In genomic region chr22:23517804-23518380, GRCh38 we compare ENCODE assay signal across 19 cellular contexts.
DNase-seq lines count a peak whose midpoint lies in the region; ATAC-seq and TF ChIP-seq lines count a peak whose summit lies in the region.
"Had no signal": no experiment of that assay in that cellular context is flagged by ENCODE, and none has a peak within 500 bp of the region (broad histone marks: within the 10 kb centered on the region; RNA-seq: fewer than 3 reads in every experiment).

No MANE protein-coding gene starts in this region.

- no peak overlapping the region for H4K91ac ChIP-seq in neuronal stem cell (ENCODE audit: low read depth, low read length, poor library complexity)

- H4K8ac ChIP-seq in neuronal stem cell (ENCODE audit: low read depth, low read length), result no peak overlapping the region

- POLR2A ChIA-PET in CD8-positive, alpha-beta T cell (lab: Charles Lee), result no interaction called here

- DNase-seq in CD8-positive, alpha-beta T cell, result no peak
- DNase-seq in hepatocyte (ENCODE audit: low spot score) (no peak), neuronal stem cell (ENCODE audit: low spot score) (no peak), SKM-1 treated with dmso at 0.1 percent for 144 hours (lab: John Stamatoyannopoulos, UW; ENCODE audit: unreplicated experiment) (no peak), HuH-7.5 (ENCODE audit: low spot score) (no peak)
- DNase-seq: C1 segment of cervical spinal cord, DMS79, HFFc6, IMR-90, Kasumi-1, MG63, NCI-H1048, NCI-H2081 treated with DMSO at 0.1 percent for 48 hours, NCI-H774, SHP77 had no signal

- H3K9me2 ChIP-seq in OCI-LY1 (ENCODE audit: low read depth, low read length), result no peaks in the 10 kb centered on the region
- H3K9me2 ChIP-seq in hepatocyte (replicated peaks; ENCODE audit: insufficient read depth), result no peaks in the 10 kb centered on the region

- no peak for TF ChIP-seq CTCF in CD8-positive, alpha-beta T cell (IDR thresholded peaks at IDR 0.05)
- TF ChIP-seq CTCF in OCI-LY1 (IDR thresholded peaks at IDR 0.05; ENCODE audit: low read length) (no peak), hepatocyte (IDR thresholded peaks at IDR 0.05; ENCODE audit: poor library complexity) (no peak)

- 98% methylated on average over 4 of the region's 4 CpGs for WGBS in hepatocyte (ENCODE audit: low lambda C conversion rate, missing lambda C conversion rate)
- no CpG with 5 or more reads among the region's 4 CpGs for WGBS in neuronal stem cell (ENCODE audit: extremely low coverage in 2 of 2, insufficient read length in 2 of 2, insufficient replicate concordance in 1 of 2), 2 donors

- peaks cover 4% of the 10 kb centered on the region for H3K27me3 ChIP-seq in CD8-positive, alpha-beta T cell (ENCODE audit: insufficient read depth, low read length)
- 0 out of 2 replicates have a peak, but pooled peaks cover 3% of the 10 kb centered on the region for H3K27me3 ChIP-seq in OCI-LY1 (ENCODE audit: insufficient read depth, low read length)
- H3K27me3 ChIP-seq in hepatocyte, result no peaks in the 10 kb centered on the region
- no peaks in the 10 kb centered on the region for H3K27me3 ChIP-seq in neuronal stem cell (ENCODE audit: control insufficient read depth in 3 of 3, insufficient read depth in 3 of 3, low read depth in 1 of 3, low read length in 3 of 3)
- H3K27me3 ChIP-seq: MG63 had no signal

- H3K36me3 ChIP-seq in CD8-positive, alpha-beta T cell (ENCODE audit: insufficient read depth, low read length), result no peaks in the 10 kb centered on the region
- H3K36me3 ChIP-seq in OCI-LY1 (ENCODE audit: insufficient read depth, low read length) (no peaks in the 10 kb centered on the region), hepatocyte (replicated peaks; ENCODE audit: insufficient read depth, low read depth) (no peaks in the 10 kb centered on the region), neuronal stem cell (replicated peaks in 1 of 2; ENCODE audit: control insufficient read depth in 2 of 2, insufficient read depth in 2 of 2, low read length in 2 of 2) (no peaks in the 10 kb centered on the region)
- H3K36me3 ChIP-seq: MG63 had no signal

- H2BK120ac ChIP-seq in neuronal stem cell (ENCODE audit: low read depth, low read length), result no peak overlapping the region

- peaks cover 1% of the 10 kb centered on the region for H3K79me1 ChIP-seq in neuronal stem cell (ENCODE audit: low read depth, low read length)

- H3K18ac ChIP-seq in neuronal stem cell (ENCODE audit: low read length), result peak overlapping the region; percentile 94

- H3K36me3 Mint-ChIP-seq in CD8-positive, alpha-beta T cell, result no peaks in the 10 kb centered on the region

- no peak overlapping the region for H3K14ac ChIP-seq in neuronal stem cell (ENCODE audit: low read length)

- H3K79me2 ChIP-seq in OCI-LY1 (ENCODE audit: insufficient read depth, low read length) (no peaks in the 10 kb centered on the region), hepatocyte (no peaks in the 10 kb centered on the region)

- H3K4me3 ChIP-seq in CD8-positive, alpha-beta T cell (ENCODE audit: low read depth, low read length), result no peak overlapping the region
- no peak overlapping the region for H3K4me3 ChIP-seq in OCI-LY1 (ENCODE audit: low read depth, low read length, poor library complexity, severe bottlenecking)
- no peak overlapping the region for H3K4me3 ChIP-seq in hepatocyte
- H3K4me3 ChIP-seq in neuronal stem cell (ENCODE audit: low read length in 2 of 2), result no peak overlapping the region
- H3K4me3 ChIP-seq: MG63 had no signal

- H2BK12ac ChIP-seq in neuronal stem cell (ENCODE audit: low read length), result no peak overlapping the region

- no peak overlapping the region for H3K27ac Mint-ChIP-seq in CD8-positive, alpha-beta T cell
- H3K27ac Mint-ChIP-seq: HFFc6 had no signal

- H3K27ac ChIP-seq in CD8-positive, alpha-beta T cell (ENCODE audit: low read depth, low read length), result no peak overlapping the region
- H3K27ac ChIP-seq in OCI-LY1 (ENCODE audit: low read depth, low read length, poor library complexity, severe bottlenecking) (peak overlapping the region; percentile 75), hepatocyte (peak overlapping the region; percentile 99), neuronal stem cell (replicated peaks; ENCODE audit: low read length) (peak overlapping the region; percentile 21)

- H3K4me1 Mint-ChIP-seq in CD8-positive, alpha-beta T cell (ENCODE audit: low read depth), result peaks cover 6% of the 10 kb centered on the region

- no peaks in the 10 kb centered on the region for H3F3A ChIP-seq in OCI-LY1 (ENCODE audit: insufficient read depth, low read length)

- no peaks in the 10 kb centered on the region for H3K9me3 ChIP-seq in CD8-positive, alpha-beta T cell (ENCODE audit: low read length)
- H3K9me3 ChIP-seq in OCI-LY1 (ENCODE audit: low read length), result no peaks in the 10 kb centered on the region
- H3K9me3 ChIP-seq in hepatocyte (ENCODE audit: low read depth), result no peaks in the 10 kb centered on the region
- no peaks in the 10 kb centered on the region for H3K9me3 ChIP-seq in neuronal stem cell (replicated peaks in 1 of 2; ENCODE audit: control insufficient read depth in 2 of 2, insufficient read depth in 1 of 2, low read depth in 1 of 2, low read length in 2 of 2)
- H3K9me3 ChIP-seq: MG63 had no signal

- H4K20me1 ChIP-seq in OCI-LY1 (ENCODE audit: insufficient read depth, low read length), result no peaks in the 10 kb centered on the region
- no peaks in the 10 kb centered on the region for H4K20me1 ChIP-seq in hepatocyte (ENCODE audit: insufficient read depth, poor library complexity, severe bottlenecking)

- peak overlapping the region; percentile 63 for H2BK5ac ChIP-seq in neuronal stem cell (ENCODE audit: low read length)

- H3K27me3 Mint-ChIP-seq in CD8-positive, alpha-beta T cell (ENCODE audit: low read depth), result peaks cover 21% of the 10 kb centered on the region

- no peak overlapping the region for H3K4ac ChIP-seq in neuronal stem cell (ENCODE audit: low read length)

- CTCF ChIA-PET in CD8-positive, alpha-beta T cell (lab: Charles Lee), result no interaction called here

- H2AK5ac ChIP-seq in neuronal stem cell (ENCODE audit: low read depth, low read length), result peak overlapping the region; percentile 49

- H3K4me2 ChIP-seq in OCI-LY1 (ENCODE audit: low read length) (no peak overlapping the region), hepatocyte (no peak overlapping the region), neuronal stem cell (ENCODE audit: insufficient read depth, low read length, poor library complexity, severe bottlenecking) (no peak overlapping the region)

- ATAC-seq in CD8-positive, alpha-beta T cell, result no peak
- ATAC-seq in activated CD4-positive, CD25-positive, alpha-beta regulatory T cell treated with anti-CD3 and anti-CD28 coated beads, Interleukin-2, amount 50 U/mL, for 24 hours, result no peak
- ATAC-seq in GM18517 (IDR thresholded peaks at IDR 0.05; ENCODE audit: unreplicated experiment), result no peak
- ATAC-seq: SK-N-SH treated with all-trans-retinoic acid at 6 μM for 48 hours had no signal

- H3K9ac ChIP-seq in OCI-LY1 (ENCODE audit: low read length), result no peak overlapping the region
- H3K9ac ChIP-seq in neuronal stem cell (ENCODE audit: low read depth, low read length, poor library complexity), result no peak overlapping the region

- H2BK15ac ChIP-seq in neuronal stem cell (ENCODE audit: low read length), result peak overlapping the region; percentile 77

- H3K9me3 Mint-ChIP-seq in CD8-positive, alpha-beta T cell, result no peaks in the 10 kb centered on the region
- H3K9me3 Mint-ChIP-seq: HFFc6 had no signal

- peak overlapping the region; percentile 18 for H3K4me3 Mint-ChIP-seq in CD8-positive, alpha-beta T cell
- H3K4me3 Mint-ChIP-seq: HFFc6 had no signal

- intact Hi-C loops in CD8-positive, alpha-beta T cell (cut with DNase I, micrococcal nuclease), result no loop called here

- H2AFZ ChIP-seq in OCI-LY1 (ENCODE audit: low read length), result no peak overlapping the region
- H2AFZ ChIP-seq in hepatocyte, result no peak overlapping the region
- H2AFZ ChIP-seq in neuronal stem cell (ENCODE audit: low read length), result peak overlapping the region; percentile 77

- H3K4me1 ChIP-seq in CD8-positive, alpha-beta T cell (ENCODE audit: insufficient read depth, low read length), result peaks cover 12% of the 10 kb centered on the region
- H3K4me1 ChIP-seq in OCI-LY1 (ENCODE audit: insufficient read depth, low read length, severe bottlenecking) (peaks cover 69% of the 10 kb centered on the region), hepatocyte (ENCODE audit: insufficient read depth) (peaks cover 35% of the 10 kb centered on the region), neuronal stem cell (ENCODE audit: control insufficient read depth in 2 of 2, insufficient read depth in 1 of 2, low read depth in 1 of 2, low read length in 2 of 2) (peaks cover 32 to 34% of the 10 kb centered on the region in 2 donors)

- H3K23ac ChIP-seq in neuronal stem cell (ENCODE audit: low read depth, low read length, poor library complexity), result no peak overlapping the region
